1 cellular context compared by ENCODE assay signal in genomic region chr16:46836521-46837292, GRCh38.
TF ChIP-seq lines count a peak whose summit lies in the region.

No MANE protein-coding gene starts in this region.

TF ChIP-seq in HepG2, 621 proteins besides CTCF, POLR2A, EP300 and RAD21:
- TF ChIP-seq CEBPB (IDR thresholded peaks at IDR 0.05; ENCODE audit: borderline replicate concordance, low read depth, low read length), result peak; percentile 86
- peak; percentile 26; the same call in 1 of the 2 replicates for TF ChIP-seq FOSL2 (CRISPR knock-in tag; IDR thresholded peaks at IDR 0.05)
- no peak for TF ChIP-seq MLXIP (CRISPR knock-in tag; IDR thresholded peaks at IDR 0.05; ENCODE audit: borderline replicate concordance)
